In genomic region chr17:13099906-13100305, GRCh38 we compare ENCODE assay signal across 14 cellular contexts.
A peak's percentile ranks its signal among the peaks of the same experiment; 100 is the strongest.
DNase-seq lines count a peak whose midpoint lies in the region; ATAC-seq and TF ChIP-seq lines count a peak whose summit lies in the region.
"Had no signal": no experiment of that assay in that cellular context is flagged by ENCODE, and none has a peak within 500 bp of the region (broad histone marks: within the 10 kb centered on the region; RNA-seq: fewer than 3 reads in every experiment).

No MANE protein-coding gene starts in this region.

- in situ Hi-C loops in IMR-90 (cut with MboI; ENCODE audit: low sequenced_read_pairs), result no loop called here
- in situ Hi-C loops in HAP-1 (cut with MboI; ENCODE audit: low sequenced_read_pairs), result no loop called here

- H3K9ac ChIP-seq in IMR-90 (ENCODE audit: low read depth, low read length), result no peak overlapping the region
- H3K9ac ChIP-seq in neuronal stem cell (ENCODE audit: low read depth, low read length, poor library complexity), result no peak overlapping the region
- H3K9ac ChIP-seq: BLaER1 treated with 17β-estradiol and CSF1 and Interleukin-3, amounts not matched to agents 10 nM and 100 nM had no signal

- H3K18ac ChIP-seq in IMR-90 (ENCODE audit: low read depth, low read length) (peak overlapping the region; percentile 29; the same call in 1 of the 2 replicates), neuronal stem cell (ENCODE audit: low read length) (no peak overlapping the region)

- DNase-seq in Ammon's horn (ENCODE audit: low spot score), result peak; percentile 31
- no peak for DNase-seq in IMR-90
- peak; percentile 85 for DNase-seq in cerebellum (ENCODE audit: low spot score)
- no peak for DNase-seq in neuronal stem cell (ENCODE audit: low spot score)
- no peak for DNase-seq in NCI-H2227 (lab: John Stamatoyannopoulos, UW; ENCODE audit: unreplicated experiment)
- no peak for DNase-seq in HAP-1 (ENCODE audit: low spot score in 2 of 2)
- DNase-seq in NCI-H2107 (lab: John Stamatoyannopoulos, UW), result no peak
- DNase-seq: 8988T; Calu3; CD8-positive, alpha-beta T cell; GDM1; GOT3; H9 had no signal

- CTCF ChIA-PET in IMR-90 (lab: Yijun Ruan, JAX), result interaction anchor here (1.2 kb wide), 1 partner anchor 14 kb away, joined by 4 read pairs; no protein-coding TSS in a partner anchor

- no peaks in the 10 kb centered on the region for H4K20me1 ChIP-seq in IMR-90 (ENCODE audit: insufficient read depth, low read length)
- H4K20me1 ChIP-seq: BLaER1 treated with 17β-estradiol and CSF1 and Interleukin-3, amounts not matched to agents 10 nM and 100 nM had no signal

- dilution Hi-C loops in IMR-90 (cut with HindIII; ENCODE audit: low sequenced_read_pairs, unreplicated experiment), result no loop called here

- no peak overlapping the region for H3K4me2 ChIP-seq in IMR-90 (ENCODE audit: low read depth, low read length)
- no peak overlapping the region for H3K4me2 ChIP-seq in neuronal stem cell (ENCODE audit: insufficient read depth, low read length, poor library complexity, severe bottlenecking)
- H3K4me2 ChIP-seq: BLaER1 treated with 17β-estradiol and CSF1 and Interleukin-3, amounts not matched to agents 10 nM and 100 nM had no signal

- H3K27ac ChIP-seq in IMR-90 (ENCODE audit: insufficient read depth, low read length) (no peak overlapping the region), neuronal stem cell (replicated peaks; ENCODE audit: low read length) (no peak overlapping the region)
- H3K27ac ChIP-seq: BLaER1 treated with 17β-estradiol and CSF1 and Interleukin-3, amounts not matched to agents 10 nM and 100 nM had no signal

- H3K79me1 ChIP-seq in IMR-90 (ENCODE audit: low read depth in 1 of 2, low read length in 2 of 2) (no peaks in the 10 kb centered on the region), neuronal stem cell (ENCODE audit: low read depth, low read length) (no peaks in the 10 kb centered on the region)

- TF ChIP-seq RAD21 in IMR-90 (IDR thresholded peaks at IDR 0.05; ENCODE audit: low read length), result no peak

- no peak overlapping the region for H3K4ac ChIP-seq in IMR-90 (ENCODE audit: low read depth, low read length)
- no peak overlapping the region for H3K4ac ChIP-seq in neuronal stem cell (ENCODE audit: low read length)

- H2AK9ac ChIP-seq in IMR-90 (replicated peaks; ENCODE audit: low read depth, low read length, poor library complexity), result no peak overlapping the region

- no peak overlapping the region for H4K91ac ChIP-seq in IMR-90 (ENCODE audit: insufficient read depth, low read depth, low read length)
- no peak overlapping the region for H4K91ac ChIP-seq in neuronal stem cell (ENCODE audit: low read depth, low read length, poor library complexity)

- H2BK120ac ChIP-seq in IMR-90 (ENCODE audit: low read depth, low read length) (no peak overlapping the region), neuronal stem cell (ENCODE audit: low read depth, low read length) (no peak overlapping the region)

- H3K9me3 ChIP-seq in IMR-90 (ENCODE audit: control insufficient read depth, insufficient read depth, low read length) (no peaks in the 10 kb centered on the region), neuronal stem cell (replicated peaks in 1 of 2; ENCODE audit: control insufficient read depth in 2 of 2, insufficient read depth in 1 of 2, low read depth in 1 of 2, low read length in 2 of 2) (no peaks in the 10 kb centered on the region), HAP-1 (no peaks in the 10 kb centered on the region)

- no peak for TF ChIP-seq CTCF in IMR-90 (conservative IDR thresholded peaks at IDR 0.05; ENCODE audit: low read depth, low read length)

- intact Hi-C loops in IMR-90 (cut with micrococcal nuclease), result no loop called here

- no peak overlapping the region for H3K14ac ChIP-seq in IMR-90 (replicated peaks; ENCODE audit: low read depth, low read length)
- no peak overlapping the region for H3K14ac ChIP-seq in neuronal stem cell (ENCODE audit: low read length)

- H3K27me3 ChIP-seq in IMR-90 (ENCODE audit: control insufficient read depth, insufficient read depth, low read length) (peaks cover 5% of the 10 kb centered on the region; the same call in 1 of the 2 replicates), neuronal stem cell (ENCODE audit: control insufficient read depth in 3 of 3, insufficient read depth in 3 of 3, low read depth in 1 of 3, low read length in 3 of 3) (no peaks in the 10 kb centered on the region), HAP-1 (ENCODE audit: low read depth) (no peaks in the 10 kb centered on the region)
- H3K27me3 ChIP-seq: BLaER1 treated with 17β-estradiol and CSF1 and Interleukin-3, amounts not matched to agents 10 nM and 100 nM had no signal

- H2BK15ac ChIP-seq in IMR-90 (ENCODE audit: low read depth, low read length), result no peak overlapping the region
- no peak overlapping the region for H2BK15ac ChIP-seq in neuronal stem cell (ENCODE audit: low read length)

- BruUV-seq in IMR-90 (replicated peaks; lab: Mats Ljungman, UMichigan), result no TSS peak

- H2BK20ac ChIP-seq in IMR-90 (ENCODE audit: low read depth, low read length), result no peak overlapping the region

- WGBS in IMR-90 (ENCODE audit: extremely low coverage in 2 of 2, insufficient read length in 1 of 2), 2 experiments, result 10% methylated on average over 2 of the region's 9 CpGs; no CpG with 5 or more reads in 1 of the 2 experiments
- no CpG with 5 or more reads among the region's 9 CpGs for WGBS in neuronal stem cell (ENCODE audit: extremely low coverage in 2 of 2, insufficient read length in 2 of 2, insufficient replicate concordance in 1 of 2), 2 donors

- H3K36me3 ChIP-seq in IMR-90 (ENCODE audit: control insufficient read depth, insufficient read depth, low read length) (no peaks in the 10 kb centered on the region), neuronal stem cell (replicated peaks in 1 of 2; ENCODE audit: control insufficient read depth in 2 of 2, insufficient read depth in 2 of 2, low read length in 2 of 2) (no peaks in the 10 kb centered on the region), HAP-1 (replicated peaks) (no peaks in the 10 kb centered on the region)
- H3K36me3 ChIP-seq: BLaER1 treated with 17β-estradiol and CSF1 and Interleukin-3, amounts not matched to agents 10 nM and 100 nM had no signal

- no peak overlapping the region for H2AK5ac ChIP-seq in IMR-90 (ENCODE audit: low read depth, low read length)
- no peak overlapping the region for H2AK5ac ChIP-seq in neuronal stem cell (ENCODE audit: low read depth, low read length)

- H3K4me1 ChIP-seq in IMR-90 (ENCODE audit: control insufficient read depth, insufficient read depth, low read length) (no peaks in the 10 kb centered on the region), neuronal stem cell (ENCODE audit: control insufficient read depth in 2 of 2, insufficient read depth in 1 of 2, low read depth in 1 of 2, low read length in 2 of 2) (peaks cover 6 to 7% of the 10 kb centered on the region in 2 donors), HAP-1 (no peaks in the 10 kb centered on the region)

- no peak overlapping the region for H3K4me3 ChIP-seq in IMR-90 (ENCODE audit: insufficient read depth, low read depth, low read length)
- no peak overlapping the region for H3K4me3 ChIP-seq in neuronal stem cell (ENCODE audit: low read length in 2 of 2)
- no peak overlapping the region for H3K4me3 ChIP-seq in HAP-1
- H3K4me3 ChIP-seq: BLaER1 treated with 17β-estradiol and CSF1 and Interleukin-3, amounts not matched to agents 10 nM and 100 nM had no signal

- no peak overlapping the region for H2BK12ac ChIP-seq in neuronal stem cell (ENCODE audit: low read length)

- H4K5ac ChIP-seq in IMR-90 (ENCODE audit: low read depth, low read length), result no peak overlapping the region

- no peak overlapping the region for H3K23ac ChIP-seq in IMR-90 (ENCODE audit: low read depth, low read length)
- no peak overlapping the region for H3K23ac ChIP-seq in neuronal stem cell (ENCODE audit: low read depth, low read length, poor library complexity)

- H3K56ac ChIP-seq in IMR-90 (ENCODE audit: extremely low read depth, insufficient read depth, low read length), result no peak overlapping the region

- no peak overlapping the region for H4K8ac ChIP-seq in IMR-90 (ENCODE audit: low read depth in 2 of 2, low read length in 2 of 2)
- H4K8ac ChIP-seq in neuronal stem cell (ENCODE audit: low read depth, low read length), result no peak overlapping the region

- TF ChIP-seq POLR2A in IMR-90 (IDR thresholded peaks at IDR 0.05; ENCODE audit: low read depth, low read length), result no peak

- POLR2A ChIA-PET in IMR-90 (lab: Charles Lee; ENCODE audit: unreplicated experiment), result no interaction called here

- ATAC-seq in IMR-90 (ENCODE audit: low read depth), result no peak
- ATAC-seq: CD8-positive, alpha-beta T cell had no signal

- H2BK5ac ChIP-seq in IMR-90 (ENCODE audit: low read depth, low read length, poor library complexity, severe bottlenecking), result no peak overlapping the region
- H2BK5ac ChIP-seq in neuronal stem cell (ENCODE audit: low read length), result no peak overlapping the region

- no peak overlapping the region for H2AFZ ChIP-seq in IMR-90 (replicated peaks; ENCODE audit: low read length, poor library complexity)
- H2AFZ ChIP-seq in neuronal stem cell (ENCODE audit: low read length), result peak overlapping the region; percentile 86

- no peaks in the 10 kb centered on the region for H3K9me1 ChIP-seq in IMR-90 (ENCODE audit: insufficient read depth, low read length)

TF ChIP-seq in IMR-90, 13 proteins besides CTCF, POLR2A, EP300 and RAD21:
- TF ChIP-seq MAFK (IDR thresholded peaks at IDR 0.05; ENCODE audit: low read depth, low read length) (no peak), RCOR1 (IDR thresholded peaks at IDR 0.05; ENCODE audit: insufficient replicate concordance, low read length) (no peak), CEBPB (IDR thresholded peaks at IDR 0.05; ENCODE audit: low read depth, low read length) (no peak), NFE2L2 (IDR thresholded peaks at IDR 0.05; ENCODE audit: low read depth, low read length) (no peak), ELK1 (IDR thresholded peaks at IDR 0.05; ENCODE audit: borderline replicate concordance, low read depth, low read length) (no peak)
TF ChIP-seq in IMR-90: peak in this region for 0.

Comparison
In these comparisons a context has a peak if more than half of its experiments do, and no peak if none do; other contexts are left out.
1. DNase-seq: peak in Ammon's horn (single experiment) and cerebellum (single experiment); none in IMR-90 (single experiment), neuronal stem cell (single experiment), NCI-H2227 (single experiment), HAP-1 (0 of 2) and NCI-H2107 (single experiment).